ENCODE assay signal across 1 cellular context in the genomic region with DNA sequence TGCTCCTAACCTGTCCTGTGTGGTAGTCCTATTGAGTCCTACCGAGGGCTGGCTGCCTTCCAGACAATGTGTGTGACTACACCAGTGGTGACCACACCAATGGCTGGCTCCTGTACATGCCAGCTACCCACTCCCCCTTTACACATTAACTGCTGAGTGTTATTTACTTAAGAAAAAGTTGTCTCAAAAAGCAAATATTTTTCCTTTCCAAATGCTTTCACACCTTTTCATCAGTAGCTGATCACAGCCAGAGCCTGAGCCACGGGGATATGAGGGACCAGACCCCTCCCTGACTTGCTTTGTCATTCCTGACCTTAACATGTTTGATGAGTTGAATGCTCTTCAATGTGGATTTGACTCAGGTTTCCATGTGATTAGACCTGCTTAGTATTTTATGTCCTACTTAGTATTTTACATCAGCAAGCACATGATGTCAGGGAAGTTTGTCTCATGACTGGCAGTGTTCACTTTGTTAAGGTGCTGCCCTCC.
TF ChIP-seq lines count a peak whose summit lies in the region.

No MANE protein-coding gene starts in this region.

TF ChIP-seq in HepG2, 621 proteins besides CTCF, POLR2A, EP300 and RAD21 (continued from another document and continues in another):
- TF ChIP-seq, protein P1, sequence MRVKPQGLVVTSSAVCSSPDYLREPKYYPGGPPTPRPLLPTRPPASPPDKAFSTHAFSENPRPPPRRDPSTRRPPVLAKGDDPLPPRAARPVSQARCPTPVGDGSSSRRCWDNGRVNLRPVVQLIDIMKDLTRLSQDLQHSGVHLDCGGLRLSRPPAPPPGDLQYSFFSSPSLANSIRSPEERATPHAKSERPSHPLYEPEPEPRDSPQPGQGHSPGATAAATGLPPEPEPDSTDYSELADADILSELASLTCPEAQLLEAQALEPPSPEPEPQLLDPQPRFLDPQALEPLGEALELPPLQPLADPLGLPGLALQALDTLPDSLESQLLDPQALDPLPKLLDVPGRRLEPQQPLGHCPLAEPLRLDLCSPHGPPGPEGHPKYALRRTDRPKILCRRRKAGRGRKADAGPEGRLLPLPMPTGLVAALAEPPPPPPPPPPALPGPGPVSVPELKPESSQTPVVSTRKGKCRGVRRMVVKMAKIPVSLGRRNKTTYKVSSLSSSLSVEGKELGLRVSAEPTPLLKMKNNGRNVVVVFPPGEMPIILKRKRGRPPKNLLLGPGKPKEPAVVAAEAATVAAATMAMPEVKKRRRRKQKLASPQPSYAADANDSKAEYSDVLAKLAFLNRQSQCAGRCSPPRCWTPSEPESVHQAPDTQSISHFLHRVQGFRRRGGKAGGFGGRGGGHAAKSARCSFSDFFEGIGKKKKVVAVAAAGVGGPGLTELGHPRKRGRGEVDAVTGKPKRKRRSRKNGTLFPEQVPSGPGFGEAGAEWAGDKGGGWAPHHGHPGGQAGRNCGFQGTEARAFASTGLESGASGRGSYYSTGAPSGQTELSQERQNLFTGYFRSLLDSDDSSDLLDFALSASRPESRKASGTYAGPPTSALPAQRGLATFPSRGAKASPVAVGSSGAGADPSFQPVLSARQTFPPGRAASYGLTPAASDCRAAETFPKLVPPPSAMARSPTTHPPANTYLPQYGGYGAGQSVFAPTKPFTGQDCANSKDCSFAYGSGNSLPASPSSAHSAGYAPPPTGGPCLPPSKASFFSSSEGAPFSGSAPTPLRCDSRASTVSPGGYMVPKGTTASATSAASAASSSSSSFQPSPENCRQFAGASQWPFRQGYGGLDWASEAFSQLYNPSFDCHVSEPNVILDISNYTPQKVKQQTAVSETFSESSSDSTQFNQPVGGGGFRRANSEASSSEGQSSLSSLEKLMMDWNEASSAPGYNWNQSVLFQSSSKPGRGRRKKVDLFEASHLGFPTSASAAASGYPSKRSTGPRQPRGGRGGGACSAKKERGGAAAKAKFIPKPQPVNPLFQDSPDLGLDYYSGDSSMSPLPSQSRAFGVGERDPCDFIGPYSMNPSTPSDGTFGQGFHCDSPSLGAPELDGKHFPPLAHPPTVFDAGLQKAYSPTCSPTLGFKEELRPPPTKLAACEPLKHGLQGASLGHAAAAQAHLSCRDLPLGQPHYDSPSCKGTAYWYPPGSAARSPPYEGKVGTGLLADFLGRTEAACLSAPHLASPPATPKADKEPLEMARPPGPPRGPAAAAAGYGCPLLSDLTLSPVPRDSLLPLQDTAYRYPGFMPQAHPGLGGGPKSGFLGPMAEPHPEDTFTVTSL (CRISPR knock-in tag; IDR thresholded peaks at IDR 0.05; ENCODE audit: borderline replicate concordance): no peak
- TF ChIP-seq GLI4 (CRISPR knock-in tag; IDR thresholded peaks at IDR 0.05; ENCODE audit: borderline replicate concordance): no peak
- TF ChIP-seq ZKSCAN8 (CRISPR knock-in tag; IDR thresholded peaks at IDR 0.05; ENCODE audit: borderline replicate concordance): no peak
- no peak for TF ChIP-seq ZNF430 (CRISPR knock-in tag; IDR thresholded peaks at IDR 0.05)
- no peak for TF ChIP-seq MTF1 (CRISPR knock-in tag; IDR thresholded peaks at IDR 0.05)
- no peak for TF ChIP-seq ASH2L (IDR thresholded peaks at IDR 0.05; ENCODE audit: insufficient read length, low read depth, low read length)
- no peak for TF ChIP-seq MEF2D (CRISPR knock-in tag; IDR thresholded peaks at IDR 0.05)
- no peak for TF ChIP-seq SMARCC2 (IDR thresholded peaks at IDR 0.05)
- TF ChIP-seq, protein P2, sequence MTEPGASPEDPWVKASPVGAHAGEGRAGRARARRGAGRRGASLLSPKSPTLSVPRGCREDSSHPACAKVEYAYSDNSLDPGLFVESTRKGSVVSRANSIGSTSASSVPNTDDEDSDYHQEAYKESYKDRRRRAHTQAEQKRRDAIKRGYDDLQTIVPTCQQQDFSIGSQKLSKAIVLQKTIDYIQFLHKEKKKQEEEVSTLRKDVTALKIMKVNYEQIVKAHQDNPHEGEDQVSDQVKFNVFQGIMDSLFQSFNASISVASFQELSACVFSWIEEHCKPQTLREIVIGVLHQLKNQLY (CRISPR knock-in tag; IDR thresholded peaks at IDR 0.05): no peak
- TF ChIP-seq, protein P3, sequence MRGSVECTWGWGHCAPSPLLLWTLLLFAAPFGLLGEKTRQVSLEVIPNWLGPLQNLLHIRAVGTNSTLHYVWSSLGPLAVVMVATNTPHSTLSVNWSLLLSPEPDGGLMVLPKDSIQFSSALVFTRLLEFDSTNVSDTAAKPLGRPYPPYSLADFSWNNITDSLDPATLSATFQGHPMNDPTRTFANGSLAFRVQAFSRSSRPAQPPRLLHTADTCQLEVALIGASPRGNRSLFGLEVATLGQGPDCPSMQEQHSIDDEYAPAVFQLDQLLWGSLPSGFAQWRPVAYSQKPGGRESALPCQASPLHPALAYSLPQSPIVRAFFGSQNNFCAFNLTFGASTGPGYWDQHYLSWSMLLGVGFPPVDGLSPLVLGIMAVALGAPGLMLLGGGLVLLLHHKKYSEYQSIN (CRISPR knock-in tag; IDR thresholded peaks at IDR 0.05; ENCODE audit: borderline replicate concordance): no peak
- no peak for TF ChIP-seq ZNF326 (CRISPR knock-in tag; IDR thresholded peaks at IDR 0.05; ENCODE audit: borderline replicate concordance)
- TF ChIP-seq ZNF891 (CRISPR knock-in tag; IDR thresholded peaks at IDR 0.05): no peak
- TF ChIP-seq TBX2 (CRISPR knock-in tag; IDR thresholded peaks at IDR 0.05; ENCODE audit: borderline replicate concordance): peak; percentile 72
- no peak for TF ChIP-seq NCOA2 (CRISPR knock-in tag; IDR thresholded peaks at IDR 0.05)
- no peak for TF ChIP-seq TGIF2 (CRISPR knock-in tag; IDR thresholded peaks at IDR 0.05)
- no peak for TF ChIP-seq CREB1 (IDR thresholded peaks at IDR 0.05)
- TF ChIP-seq CREB1 (CRISPR knock-in tag; IDR thresholded peaks at IDR 0.05): 0 out of 2 replicates have a peak, but pooled peaks have one; percentile 24
- TF ChIP-seq ZNF616 (CRISPR knock-in tag; IDR thresholded peaks at IDR 0.05; ENCODE audit: low read depth): no peak
- TF ChIP-seq FOXA1 (IDR thresholded peaks at IDR 0.05): no peak
- peak; percentile 56 for TF ChIP-seq FOXA1 (CRISPR knock-in tag; IDR thresholded peaks at IDR 0.05)
- TF ChIP-seq, protein P4, sequence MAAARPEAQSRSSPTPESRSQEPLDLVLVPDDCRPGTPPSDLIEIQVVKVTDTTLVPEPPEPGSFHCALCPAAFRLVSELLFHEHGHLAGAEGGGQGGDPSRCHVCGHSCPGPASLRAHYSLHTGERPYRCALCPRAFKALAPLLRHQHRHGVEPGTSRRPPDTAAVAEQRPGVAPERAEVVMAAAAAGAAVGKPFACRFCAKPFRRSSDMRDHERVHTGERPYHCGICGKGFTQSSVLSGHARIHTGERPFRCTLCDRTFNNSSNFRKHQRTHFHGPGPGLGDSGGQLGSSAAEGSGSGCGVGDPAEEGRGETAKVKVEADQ (CRISPR knock-in tag; IDR thresholded peaks at IDR 0.05; ENCODE audit: borderline replicate concordance): no peak
- no peak for TF ChIP-seq ZSCAN20 (CRISPR knock-in tag; IDR thresholded peaks at IDR 0.05; ENCODE audit: borderline replicate concordance)
- TF ChIP-seq HMG20A (CRISPR knock-in tag; IDR thresholded peaks at IDR 0.05; ENCODE audit: borderline replicate concordance): peak; percentile 74; the same call in 1 of the 2 replicates
- TF ChIP-seq FOXP1 (IDR thresholded peaks at IDR 0.05): no peak
- 0 out of 2 replicates have a peak, but pooled peaks have one; percentile 22 for TF ChIP-seq FOXP1 (CRISPR knock-in tag; IDR thresholded peaks at IDR 0.05)
- peak; percentile 47 for TF ChIP-seq TEAD3 (CRISPR knock-in tag; optimal IDR thresholded peaks at IDR 0.05; ENCODE audit: borderline replicate concordance)
- no peak for TF ChIP-seq FOXM1 (CRISPR knock-in tag; IDR thresholded peaks at IDR 0.05)
- TF ChIP-seq IKZF4 (CRISPR knock-in tag; IDR thresholded peaks at IDR 0.05; ENCODE audit: borderline replicate concordance, low read depth, not compliant biosample characterization): no peak
- no peak for TF ChIP-seq HOXA5 (CRISPR knock-in tag; IDR thresholded peaks at IDR 0.05)
- TF ChIP-seq RARA (CRISPR knock-in tag; IDR thresholded peaks at IDR 0.05): 0 out of 2 replicates have a peak, but pooled peaks have one; percentile 7
- TF ChIP-seq, protein P5, sequence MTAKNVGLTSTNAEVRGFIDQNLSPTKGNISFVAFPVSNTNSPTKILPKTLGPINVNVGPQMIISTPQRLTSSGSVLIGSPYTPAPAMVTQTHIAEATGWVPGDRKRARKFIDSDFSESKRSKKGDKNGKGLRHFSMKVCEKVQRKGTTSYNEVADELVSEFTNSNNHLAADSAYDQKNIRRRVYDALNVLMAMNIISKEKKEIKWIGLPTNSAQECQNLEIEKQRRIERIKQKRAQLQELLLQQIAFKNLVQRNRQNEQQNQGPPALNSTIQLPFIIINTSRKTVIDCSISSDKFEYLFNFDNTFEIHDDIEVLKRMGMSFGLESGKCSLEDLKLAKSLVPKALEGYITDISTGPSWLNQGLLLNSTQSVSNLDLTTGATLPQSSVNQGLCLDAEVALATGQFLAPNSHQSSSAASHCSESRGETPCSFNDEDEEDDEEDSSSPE (CRISPR knock-in tag; IDR thresholded peaks at IDR 0.05): no peak
- TF ChIP-seq, protein P6, sequence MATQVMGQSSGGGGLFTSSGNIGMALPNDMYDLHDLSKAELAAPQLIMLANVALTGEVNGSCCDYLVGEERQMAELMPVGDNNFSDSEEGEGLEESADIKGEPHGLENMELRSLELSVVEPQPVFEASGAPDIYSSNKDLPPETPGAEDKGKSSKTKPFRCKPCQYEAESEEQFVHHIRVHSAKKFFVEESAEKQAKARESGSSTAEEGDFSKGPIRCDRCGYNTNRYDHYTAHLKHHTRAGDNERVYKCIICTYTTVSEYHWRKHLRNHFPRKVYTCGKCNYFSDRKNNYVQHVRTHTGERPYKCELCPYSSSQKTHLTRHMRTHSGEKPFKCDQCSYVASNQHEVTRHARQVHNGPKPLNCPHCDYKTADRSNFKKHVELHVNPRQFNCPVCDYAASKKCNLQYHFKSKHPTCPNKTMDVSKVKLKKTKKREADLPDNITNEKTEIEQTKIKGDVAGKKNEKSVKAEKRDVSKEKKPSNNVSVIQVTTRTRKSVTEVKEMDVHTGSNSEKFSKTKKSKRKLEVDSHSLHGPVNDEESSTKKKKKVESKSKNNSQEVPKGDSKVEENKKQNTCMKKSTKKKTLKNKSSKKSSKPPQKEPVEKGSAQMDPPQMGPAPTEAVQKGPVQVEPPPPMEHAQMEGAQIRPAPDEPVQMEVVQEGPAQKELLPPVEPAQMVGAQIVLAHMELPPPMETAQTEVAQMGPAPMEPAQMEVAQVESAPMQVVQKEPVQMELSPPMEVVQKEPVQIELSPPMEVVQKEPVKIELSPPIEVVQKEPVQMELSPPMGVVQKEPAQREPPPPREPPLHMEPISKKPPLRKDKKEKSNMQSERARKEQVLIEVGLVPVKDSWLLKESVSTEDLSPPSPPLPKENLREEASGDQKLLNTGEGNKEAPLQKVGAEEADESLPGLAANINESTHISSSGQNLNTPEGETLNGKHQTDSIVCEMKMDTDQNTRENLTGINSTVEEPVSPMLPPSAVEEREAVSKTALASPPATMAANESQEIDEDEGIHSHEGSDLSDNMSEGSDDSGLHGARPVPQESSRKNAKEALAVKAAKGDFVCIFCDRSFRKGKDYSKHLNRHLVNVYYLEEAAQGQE (IDR thresholded peaks at IDR 0.05; ENCODE audit: borderline replicate concordance in 1 of 2, low read depth in 1 of 2, low read length in 2 of 2): no peak
- 0 out of 2 replicates have a peak, but pooled peaks have one; percentile 5 for TF ChIP-seq MAFF (IDR thresholded peaks at IDR 0.05; ENCODE audit: low read depth, low read length)
- no peak for TF ChIP-seq ZC3H13 (CRISPR knock-in tag; IDR thresholded peaks at IDR 0.05)
- TF ChIP-seq, protein P7, sequence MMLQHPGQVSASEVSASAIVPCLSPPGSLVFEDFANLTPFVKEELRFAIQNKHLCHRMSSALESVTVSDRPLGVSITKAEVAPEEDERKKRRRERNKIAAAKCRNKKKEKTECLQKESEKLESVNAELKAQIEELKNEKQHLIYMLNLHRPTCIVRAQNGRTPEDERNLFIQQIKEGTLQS (CRISPR knock-in tag; IDR thresholded peaks at IDR 0.05): no peak
- TF ChIP-seq ZSCAN29 (CRISPR knock-in tag; conservative IDR thresholded peaks at IDR 0.05): no peak
- TF ChIP-seq, protein P8, sequence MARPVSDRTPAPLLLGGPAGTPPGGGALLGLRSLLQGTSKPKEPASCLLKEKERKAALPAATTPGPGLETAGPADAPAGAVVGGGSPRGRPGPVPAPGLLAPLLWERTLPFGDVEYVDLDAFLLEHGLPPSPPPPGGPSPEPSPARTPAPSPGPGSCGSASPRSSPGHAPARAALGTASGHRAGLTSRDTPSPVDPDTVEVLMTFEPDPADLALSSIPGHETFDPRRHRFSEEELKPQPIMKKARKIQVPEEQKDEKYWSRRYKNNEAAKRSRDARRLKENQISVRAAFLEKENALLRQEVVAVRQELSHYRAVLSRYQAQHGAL (CRISPR knock-in tag; IDR thresholded peaks at IDR 0.05; ENCODE audit: not compliant biosample characterization): no peak
- TF ChIP-seq MTA3 (CRISPR knock-in tag; IDR thresholded peaks at IDR 0.05): no peak
- TF ChIP-seq IKZF1 (IDR thresholded peaks at IDR 0.05): no peak
- TF ChIP-seq NR1H2 (CRISPR knock-in tag; IDR thresholded peaks at IDR 0.05; ENCODE audit: borderline replicate concordance, low read depth): no peak
- TF ChIP-seq, protein P9, sequence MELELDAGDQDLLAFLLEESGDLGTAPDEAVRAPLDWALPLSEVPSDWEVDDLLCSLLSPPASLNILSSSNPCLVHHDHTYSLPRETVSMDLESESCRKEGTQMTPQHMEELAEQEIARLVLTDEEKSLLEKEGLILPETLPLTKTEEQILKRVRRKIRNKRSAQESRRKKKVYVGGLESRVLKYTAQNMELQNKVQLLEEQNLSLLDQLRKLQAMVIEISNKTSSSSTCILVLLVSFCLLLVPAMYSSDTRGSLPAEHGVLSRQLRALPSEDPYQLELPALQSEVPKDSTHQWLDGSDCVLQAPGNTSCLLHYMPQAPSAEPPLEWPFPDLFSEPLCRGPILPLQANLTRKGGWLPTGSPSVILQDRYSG (CRISPR knock-in tag; IDR thresholded peaks at IDR 0.05): no peak
- TF ChIP-seq, protein P10, sequence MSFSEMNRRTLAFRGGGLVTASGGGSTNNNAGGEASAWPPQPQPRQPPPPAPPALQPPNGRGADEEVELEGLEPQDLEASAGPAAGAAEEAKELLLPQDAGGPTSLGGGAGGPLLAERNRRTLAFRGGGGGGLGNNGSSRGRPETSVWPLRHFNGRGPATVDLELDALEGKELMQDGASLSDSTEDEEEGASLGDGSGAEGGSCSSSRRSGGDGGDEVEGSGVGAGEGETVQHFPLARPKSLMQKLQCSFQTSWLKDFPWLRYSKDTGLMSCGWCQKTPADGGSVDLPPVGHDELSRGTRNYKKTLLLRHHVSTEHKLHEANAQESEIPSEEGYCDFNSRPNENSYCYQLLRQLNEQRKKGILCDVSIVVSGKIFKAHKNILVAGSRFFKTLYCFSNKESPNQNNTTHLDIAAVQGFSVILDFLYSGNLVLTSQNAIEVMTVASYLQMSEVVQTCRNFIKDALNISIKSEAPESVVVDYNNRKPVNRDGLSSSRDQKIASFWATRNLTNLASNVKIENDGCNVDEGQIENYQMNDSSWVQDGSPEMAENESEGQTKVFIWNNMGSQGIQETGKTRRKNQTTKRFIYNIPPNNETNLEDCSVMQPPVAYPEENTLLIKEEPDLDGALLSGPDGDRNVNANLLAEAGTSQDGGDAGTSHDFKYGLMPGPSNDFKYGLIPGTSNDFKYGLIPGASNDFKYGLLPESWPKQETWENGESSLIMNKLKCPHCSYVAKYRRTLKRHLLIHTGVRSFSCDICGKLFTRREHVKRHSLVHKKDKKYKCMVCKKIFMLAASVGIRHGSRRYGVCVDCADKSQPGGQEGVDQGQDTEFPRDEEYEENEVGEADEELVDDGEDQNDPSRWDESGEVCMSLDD (CRISPR knock-in tag; IDR thresholded peaks at IDR 0.05; ENCODE audit: borderline replicate concordance): no peak
- TF ChIP-seq JDP2 (CRISPR knock-in tag; IDR thresholded peaks at IDR 0.05; ENCODE audit: borderline replicate concordance): no peak
- no peak for TF ChIP-seq ZNF24 (IDR thresholded peaks at IDR 0.05)
